Comparison of ENCODE assay signal across 10 cellular contexts in genomic region chr1:65584399-65584798, GRCh38.
"Had no signal": no experiment of that assay in that cellular context is flagged by ENCODE, and none has a peak within 500 bp of the region (broad histone marks: within the 10 kb centered on the region; RNA-seq: fewer than 3 reads in every experiment).

No MANE protein-coding gene starts in this region.

- ATAC-seq: HCT116 had no signal

- H3K4me2 ChIP-seq: KMS-11 had no signal

- H3K27me3 Mint-ChIP-seq: IgD-negative memory B cell had no signal

- H3K9me3 ChIP-seq: HAP-1 had no signal

- H2AFZ ChIP-seq: GM23248 had no signal

- H3K9me3 Mint-ChIP-seq: HFFc6 had no signal

- H3K4me3 Mint-ChIP-seq: HFFc6, IgD-negative memory B cell had no signal

- H3K27ac Mint-ChIP-seq: HFFc6, IgD-negative memory B cell had no signal

- H3K4me1 Mint-ChIP-seq: IgD-negative memory B cell had no signal

- H3K4me3 ChIP-seq: GM23248, HAP-1 had no signal

- H3K9ac ChIP-seq: GM23248, KMS-11 had no signal

- H3K27ac ChIP-seq: GM23248, HL-60, KMS-11 had no signal

- H3K36me3 ChIP-seq: HAP-1 had no signal

- DNase-seq: GM23248, GOT3, H7, HFFc6, KBM-7 had no signal

- H3K4me1 ChIP-seq: HAP-1 had no signal

- H3K36me3 Mint-ChIP-seq: IgD-negative memory B cell had no signal
